ENCODE assay signal across 15 cellular contexts in genomic region chr1:88509369-88509768, GRCh38.
"Had no signal": no experiment of that assay in that cellular context is flagged by ENCODE, and none has a peak within 500 bp of the region (broad histone marks: within the 10 kb centered on the region; RNA-seq: fewer than 3 reads in every experiment).

No MANE protein-coding gene starts in this region.

- FAIRE-seq: islet of Langerhans had no signal

- ATAC-seq: foreskin keratinocyte; natural killer cell treated with Interleukin-12 subunit alpha and Interleukin-12 subunit beta and Interleukin-15 and Interleukin-18, amount 100 ng/mL, for 72 hours; right cardiac atrium; stimulated activated memory B cell treated with anti-CD40 and anti-IgM and Interleukin-4, amounts not matched to agents 10 μg/mL and 1 μg/mL and 100 μg/mL, for 72 hours had no signal

- H3K9me3 ChIP-seq: heart left ventricle, spleen, transverse colon had no signal

- H3K27ac ChIP-seq: epithelial cell of prostate, foreskin keratinocyte, heart left ventricle, spleen, transverse colon had no signal

- DNase-seq: activated CD4-positive, alpha-beta T cell treated with anti-CD3 and anti-CD28 coated beads for 4 hours; activated naive CD4-positive, alpha-beta T cell treated with anti-CD3 and anti-CD28 coated beads for 36 hours; effector memory CD4-positive, alpha-beta T cell; foreskin keratinocyte; heart left ventricle; nucleus accumbens; right cardiac atrium; spleen; stimulated activated CD4-positive, alpha-beta T cell treated with anti-CD3 and anti-CD28 coated beads, Interleukin-1b, Interleukin-23, amount 100 ng/mL, for 48 hours; substantia nigra; transverse colon had no signal

- H3K36me3 ChIP-seq: heart left ventricle, spleen, transverse colon had no signal

- H3K4me3 ChIP-seq: heart left ventricle, spleen, transverse colon had no signal

- H3K4me1 ChIP-seq: foreskin keratinocyte, heart left ventricle, spleen, transverse colon had no signal

- H3K27me3 ChIP-seq: heart left ventricle, spleen, transverse colon had no signal
